In genomic region chr4:124936427-124936826, GRCh38 we compare ENCODE assay signal across 10 cellular contexts.
DNase-seq lines count a peak whose midpoint lies in the region; ATAC-seq and TF ChIP-seq lines count a peak whose summit lies in the region.
"Had no signal": no experiment of that assay in that cellular context is flagged by ENCODE, and none has a peak within 500 bp of the region (broad histone marks: within the 10 kb centered on the region; RNA-seq: fewer than 3 reads in every experiment).

No MANE protein-coding gene starts in this region.

- no peak overlapping the region for H3K4me2 ChIP-seq in mesendoderm (ENCODE audit: low read length)

- H2BK120ac ChIP-seq in mesendoderm (ENCODE audit: low read depth, low read length) = no peak overlapping the region

- no peak overlapping the region for H2BK5ac ChIP-seq in mesendoderm (ENCODE audit: low read length)

- DNase-seq in BE2C (peak; percentile 16), NCI-H2081 (lab: John Stamatoyannopoulos, UW) (peak; percentile 48 to 88), chondrocyte (ENCODE audit: low spot score) (no peak), mesendoderm (peak; percentile 70), germinal center (ENCODE audit: low spot score) (no peak)
- DNase-seq: AML-193 had no signal

- no peak overlapping the region for H3K9ac ChIP-seq in mesendoderm (ENCODE audit: low read length)

- H3K27me3 Mint-ChIP-seq in chondrocyte (ENCODE audit: low read depth) = no peaks in the 10 kb centered on the region

- no peak overlapping the region for H2AK5ac ChIP-seq in mesendoderm (ENCODE audit: low read length)

- no peaks in the 10 kb centered on the region for H3K9me3 Mint-ChIP-seq in chondrocyte (ENCODE audit: low read depth)

- H3K4me1 ChIP-seq in BE2C = peaks cover 6% of the 10 kb centered on the region
- H3K4me1 ChIP-seq in mesendoderm (ENCODE audit: control insufficient read depth, low read depth, low read length) = peaks cover 8% of the 10 kb centered on the region
- H3K4me1 ChIP-seq: adrenal gland had no signal

- H3K27me3 ChIP-seq in BE2C (no peaks in the 10 kb centered on the region), mesendoderm (ENCODE audit: insufficient read depth, low read length, poor library complexity) (no peaks in the 10 kb centered on the region)
- H3K27me3 ChIP-seq: adrenal gland had no signal

- no peak overlapping the region for H3K4me3 ChIP-seq in BE2C (ENCODE audit: low read depth, low read length)
- no peak overlapping the region for H3K4me3 ChIP-seq in mesendoderm (ENCODE audit: low read length)
- H3K4me3 ChIP-seq: adrenal gland had no signal

- no peak overlapping the region for H3K18ac ChIP-seq in mesendoderm (ENCODE audit: low read length)

- TF ChIP-seq CTCF in BE2C (IDR thresholded peaks at IDR 0.05; ENCODE audit: low read depth, low read length) (no peak), chondrocyte (IDR thresholded peaks at IDR 0.05) (no peak)

- H3K36me3 Mint-ChIP-seq in chondrocyte (ENCODE audit: low read depth) = no peaks in the 10 kb centered on the region

- H3K27ac ChIP-seq in mesendoderm (ENCODE audit: low read depth, low read length) = no peak overlapping the region
- H3K27ac ChIP-seq: adrenal gland had no signal

- H3K27ac Mint-ChIP-seq in chondrocyte (ENCODE audit: unreplicated experiment) = peak overlapping the region; percentile 68

- no peaks in the 10 kb centered on the region for H3K36me3 ChIP-seq in BE2C
- H3K36me3 ChIP-seq in mesendoderm (ENCODE audit: control insufficient read depth, insufficient read depth, low read length) = no peaks in the 10 kb centered on the region
- H3K36me3 ChIP-seq: adrenal gland had no signal

- no peak overlapping the region for H4K5ac ChIP-seq in mesendoderm (ENCODE audit: low read length)

- H3K4ac ChIP-seq in mesendoderm (ENCODE audit: low read depth, low read length) = no peak overlapping the region

- H3K56ac ChIP-seq in mesendoderm (ENCODE audit: low read length) = no peak overlapping the region

- H3K79me1 ChIP-seq in mesendoderm (ENCODE audit: low read length) = no peaks in the 10 kb centered on the region

- peaks cover 65% of the 10 kb centered on the region for H3K4me1 Mint-ChIP-seq in chondrocyte (ENCODE audit: low read depth)

- no peaks in the 10 kb centered on the region for H3K9me3 ChIP-seq in BE2C
- H3K9me3 ChIP-seq: adrenal gland had no signal

- H3K23ac ChIP-seq in mesendoderm (ENCODE audit: low read length) = no peak overlapping the region

- no peak overlapping the region for H4K8ac ChIP-seq in mesendoderm (ENCODE audit: low read depth, low read length)

- no CpG with 5 or more reads among the region's 4 CpGs for WGBS in mesendoderm (ENCODE audit: extremely low coverage, insufficient coverage, low lambda C conversion rate)

- H3K79me2 ChIP-seq in mesendoderm (ENCODE audit: control insufficient read depth, insufficient read depth, low read length) = no peaks in the 10 kb centered on the region

- no peak overlapping the region for H2BK15ac ChIP-seq in mesendoderm (replicated peaks; ENCODE audit: low read depth)

- H3K4me3 Mint-ChIP-seq in chondrocyte (ENCODE audit: unreplicated experiment) = no peak overlapping the region

- ATAC-seq in HG02885 (IDR thresholded peaks at IDR 0.05; ENCODE audit: poor library complexity, unreplicated experiment) (no peak), HG02884 (IDR thresholded peaks at IDR 0.05; ENCODE audit: unreplicated experiment) (no peak), GM21367 (IDR thresholded peaks at IDR 0.05; ENCODE audit: unreplicated experiment) (no peak)

Comparison
In these comparisons a context has a peak if more than half of its experiments do, and no peak if none do; other contexts are left out.
1. DNase-seq: peak in BE2C (single experiment), NCI-H2081 (2 of 2) and mesendoderm (single experiment); none in chondrocyte (single experiment) and germinal center (single experiment).